Comparison of ENCODE assay signal across 11 cellular contexts in the genomic region with DNA sequence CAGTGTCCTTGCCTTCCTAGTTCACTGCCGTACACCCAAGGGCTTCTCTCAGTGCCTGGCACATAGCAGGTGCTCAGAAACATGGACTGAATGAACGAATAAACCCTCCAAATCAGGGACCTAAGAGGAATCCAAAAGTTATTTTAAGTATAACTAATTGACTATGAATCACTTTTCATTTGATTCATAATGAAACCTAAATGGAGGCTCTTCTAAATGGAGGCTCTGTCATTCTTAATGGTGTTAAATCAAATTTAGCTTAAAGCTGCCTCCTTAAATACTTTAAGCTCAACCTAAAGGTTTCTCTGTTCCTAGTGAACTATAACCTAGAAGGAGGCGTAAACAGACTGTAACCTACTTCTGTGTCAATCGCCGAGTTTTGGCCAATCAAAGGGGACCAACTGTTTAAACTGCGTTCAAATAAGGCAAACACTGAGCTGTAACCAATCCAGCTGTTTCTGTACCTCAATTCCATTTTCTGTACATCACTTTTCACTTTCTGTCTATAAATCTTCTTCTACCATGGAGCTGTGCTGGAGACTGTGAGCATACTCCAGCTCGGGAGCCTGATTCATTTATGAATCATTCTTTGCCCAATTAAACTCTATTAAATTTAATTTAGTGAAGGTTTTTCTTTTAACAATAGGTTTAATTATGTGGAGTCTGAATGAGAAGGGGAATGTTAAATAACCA. TPM values are rescaled to one million over a fixed set of nuclear protein-coding genes. Genes with fewer than 3 reads are reported as not detected.
DNase-seq lines count a peak whose midpoint lies in the region; ATAC-seq and TF ChIP-seq lines count a peak whose summit lies in the region.
"Had no signal": no experiment of that assay in that cellular context is flagged by ENCODE, and none has a peak within 500 bp of the region (broad histone marks: within the 10 kb centered on the region; RNA-seq: fewer than 3 reads in every experiment).

No MANE protein-coding gene starts in this region.

- H3K4me1 ChIP-seq in transverse colon: peaks cover 4 to 22% (median 15%) of the 10 kb centered on the region in 4 donors

- H3K36me3 ChIP-seq in transverse colon: no peaks in the 10 kb centered on the region

- no peak for DNase-seq in activated CD8-positive, alpha-beta memory T cell treated with anti-CD3 and anti-CD28 coated beads, Interleukin-2, amount 10 ng/mL, durations not matched to agents 7 days and 5 days
- no peak for DNase-seq in activated CD8-positive, alpha-beta memory T cell treated with anti-CD3 and anti-CD28 coated beads, Interleukin-2, amount 50 U/mL, for 48 hours
- peak; percentile 46 for DNase-seq in RWPE1 (ENCODE audit: low spot score)
- DNase-seq in fibroblast of mammary gland (ENCODE audit: low read depth): peak; percentile 76
- DNase-seq in transverse colon: no peak
- DNase-seq in WTC11 (ENCODE audit: low spot score): no peak
- no peak for DNase-seq in NCI-H1417 treated with DMSO at 0.1 percent for 48 hours (lab: John Stamatoyannopoulos, UW)
- DNase-seq: activated naive CD8-positive, alpha-beta T cell treated with anti-CD3 and anti-CD28 coated beads, Interleukin-2, amount 10 ng/mL, durations not matched to agents 7 days and 5 days; NCI-H2029 treated with DMSO at 0.1 percent for 48 hours; nucleus accumbens had no signal

- 41 to 44% methylated on average over 5 to 7 of the region's 7 CpGs for WGBS in transverse colon (ENCODE audit: low coverage in 1 of 2), 2 donors

- peak; percentile 54 for ATAC-seq in activated CD8-positive, alpha-beta memory T cell treated with anti-CD3 and anti-CD28 coated beads, Interleukin-2, amount 10 ng/mL, durations not matched to agents 7 days and 5 days
- ATAC-seq in HG03175 (IDR thresholded peaks at IDR 0.05; ENCODE audit: unreplicated experiment) (no peak), WTC11 (no peak)

- POLR2A ChIA-PET in RWPE1 (lab: Yijun Ruan, JAX; ENCODE audit: low non-redundant PET) (no interaction called here), WTC11 (lab: Charles Lee) (no interaction called here)

- H3K4me3 ChIP-seq in fibroblast of mammary gland (ENCODE audit: control insufficient read depth, low read depth, low read length) (no peak overlapping the region), transverse colon (no peak overlapping the region)

- H3K27ac ChIP-seq in RWPE1 (no peak overlapping the region; the same call in 1 of the 2 replicates), transverse colon (peak overlapping the region in 3 of 4 donors; percentile 17 to 60 (median 59))

- no peaks in the 10 kb centered on the region for H3K9me3 Mint-ChIP-seq in activated CD8-positive, alpha-beta memory T cell treated with anti-CD3 and anti-CD28 coated beads, Interleukin-2, amount 10 ng/mL, durations not matched to agents 7 days and 5 days (ENCODE audit: low read depth)
- H3K9me3 Mint-ChIP-seq in WTC11: no peaks in the 10 kb centered on the region
- H3K9me3 Mint-ChIP-seq: activated naive CD8-positive, alpha-beta T cell treated with anti-CD3 and anti-CD28 coated beads, Interleukin-2, amount 10 ng/mL, durations not matched to agents 7 days and 5 days had no signal

- H3K36me3 Mint-ChIP-seq in activated CD8-positive, alpha-beta memory T cell treated with anti-CD3 and anti-CD28 coated beads, Interleukin-2, amount 10 ng/mL, durations not matched to agents 7 days and 5 days: no peaks in the 10 kb centered on the region
- H3K36me3 Mint-ChIP-seq in WTC11: no peaks in the 10 kb centered on the region; the same call in 1 of the 2 replicates

- peak overlapping the region; percentile 62 for H3K27ac Mint-ChIP-seq in activated CD8-positive, alpha-beta memory T cell treated with anti-CD3 and anti-CD28 coated beads, Interleukin-2, amount 10 ng/mL, durations not matched to agents 7 days and 5 days
- no peak overlapping the region for H3K27ac Mint-ChIP-seq in WTC11
- H3K27ac Mint-ChIP-seq: activated naive CD8-positive, alpha-beta T cell treated with anti-CD3 and anti-CD28 coated beads, Interleukin-2, amount 10 ng/mL, durations not matched to agents 7 days and 5 days had no signal

- TF ChIP-seq EP300 in transverse colon (IDR thresholded peaks at IDR 0.05; ENCODE audit: low read depth): no peak

- TF ChIP-seq CTCF in RWPE1 (conservative IDR thresholded peaks at IDR 0.05; ENCODE audit: low read depth) (no peak), fibroblast of mammary gland (conservative IDR thresholded peaks at IDR 0.05; ENCODE audit: control insufficient read depth, insufficient read depth, low read depth, low read length) (no peak), transverse colon (IDR thresholded peaks at IDR 0.05) (no peak), WTC11 (IDR thresholded peaks at IDR 0.05) (no peak)

- H3K9me3 ChIP-seq in transverse colon: no peaks in the 10 kb centered on the region

- in situ Hi-C loops in transverse colon (cut with MboI; ENCODE audit: low pct_ligation_motif_present in 1 of 4, low pct_unique_long_range_greater_than_20kb in 1 of 4, low sequenced_read_pairs in 3 of 4): no loop called here

- H3K4me3 Mint-ChIP-seq in activated CD8-positive, alpha-beta memory T cell treated with anti-CD3 and anti-CD28 coated beads, Interleukin-2, amount 10 ng/mL, durations not matched to agents 7 days and 5 days: no peak overlapping the region
- no peak overlapping the region for H3K4me3 Mint-ChIP-seq in WTC11
- H3K4me3 Mint-ChIP-seq: activated naive CD8-positive, alpha-beta T cell treated with anti-CD3 and anti-CD28 coated beads, Interleukin-2, amount 10 ng/mL, durations not matched to agents 7 days and 5 days had no signal

- H3K27me3 ChIP-seq in transverse colon: no peaks in the 10 kb centered on the region

- intact Hi-C loops in transverse colon (cut with DNase I; ENCODE audit: low total_unique reads): no loop called here

- no peak for TF ChIP-seq POLR2A in transverse colon (IDR thresholded peaks at IDR 0.05)

- peaks cover 14% of the 10 kb centered on the region for H3K4me1 Mint-ChIP-seq in activated CD8-positive, alpha-beta memory T cell treated with anti-CD3 and anti-CD28 coated beads, Interleukin-2, amount 10 ng/mL, durations not matched to agents 7 days and 5 days
- peaks cover 5% of the 10 kb centered on the region for H3K4me1 Mint-ChIP-seq in WTC11
- H3K4me1 Mint-ChIP-seq: activated naive CD8-positive, alpha-beta T cell treated with anti-CD3 and anti-CD28 coated beads, Interleukin-2, amount 10 ng/mL, durations not matched to agents 7 days and 5 days had no signal

- CTCF ChIA-PET in activated CD8-positive, alpha-beta memory T cell treated with anti-CD3 and anti-CD28 coated beads, Interleukin-2, amount 10 ng/mL, durations not matched to agents 7 days and 5 days (lab: Charles Lee): interaction anchor here (1.2 kb wide), 1 partner anchor 22 kb away, joined by 3 read pairs; no protein-coding TSS in a partner anchor
- CTCF ChIA-PET in RWPE1 (lab: Yijun Ruan, JAX) (no interaction called here), WTC11 (lab: Charles Lee) (interaction anchor here (1.0 kb wide), 1 partner anchor 10 kb away, joined by 5 read pairs; no protein-coding TSS in a partner anchor)

- no peaks in the 10 kb centered on the region for H3K27me3 Mint-ChIP-seq in activated CD8-positive, alpha-beta memory T cell treated with anti-CD3 and anti-CD28 coated beads, Interleukin-2, amount 10 ng/mL, durations not matched to agents 7 days and 5 days
- no peaks in the 10 kb centered on the region for H3K27me3 Mint-ChIP-seq in WTC11 (ENCODE audit: low read depth)
- H3K27me3 Mint-ChIP-seq: activated naive CD8-positive, alpha-beta T cell treated with anti-CD3 and anti-CD28 coated beads, Interleukin-2, amount 10 ng/mL, durations not matched to agents 7 days and 5 days had no signal

TF ChIP-seq in WTC11, 78 proteins besides CTCF, POLR2A, EP300 and RAD21 (continues in another document):
- no peak for TF ChIP-seq ZNF232 (CRISPR knock-in tag; IDR thresholded peaks at IDR 0.05)
- TF ChIP-seq, protein P1, sequence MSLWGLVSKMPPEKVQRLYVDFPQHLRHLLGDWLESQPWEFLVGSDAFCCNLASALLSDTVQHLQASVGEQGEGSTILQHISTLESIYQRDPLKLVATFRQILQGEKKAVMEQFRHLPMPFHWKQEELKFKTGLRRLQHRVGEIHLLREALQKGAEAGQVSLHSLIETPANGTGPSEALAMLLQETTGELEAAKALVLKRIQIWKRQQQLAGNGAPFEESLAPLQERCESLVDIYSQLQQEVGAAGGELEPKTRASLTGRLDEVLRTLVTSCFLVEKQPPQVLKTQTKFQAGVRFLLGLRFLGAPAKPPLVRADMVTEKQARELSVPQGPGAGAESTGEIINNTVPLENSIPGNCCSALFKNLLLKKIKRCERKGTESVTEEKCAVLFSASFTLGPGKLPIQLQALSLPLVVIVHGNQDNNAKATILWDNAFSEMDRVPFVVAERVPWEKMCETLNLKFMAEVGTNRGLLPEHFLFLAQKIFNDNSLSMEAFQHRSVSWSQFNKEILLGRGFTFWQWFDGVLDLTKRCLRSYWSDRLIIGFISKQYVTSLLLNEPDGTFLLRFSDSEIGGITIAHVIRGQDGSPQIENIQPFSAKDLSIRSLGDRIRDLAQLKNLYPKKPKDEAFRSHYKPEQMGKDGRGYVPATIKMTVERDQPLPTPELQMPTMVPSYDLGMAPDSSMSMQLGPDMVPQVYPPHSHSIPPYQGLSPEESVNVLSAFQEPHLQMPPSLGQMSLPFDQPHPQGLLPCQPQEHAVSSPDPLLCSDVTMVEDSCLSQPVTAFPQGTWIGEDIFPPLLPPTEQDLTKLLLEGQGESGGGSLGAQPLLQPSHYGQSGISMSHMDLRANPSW (CRISPR knock-in tag; conservative IDR thresholded peaks at IDR 0.05; ENCODE audit: low read depth): no peak
- no peak for TF ChIP-seq RORB (CRISPR knock-in tag; IDR thresholded peaks at IDR 0.05)
- TF ChIP-seq GTF2I (CRISPR knock-in tag; conservative IDR thresholded peaks at IDR 0.05): no peak
- no peak for TF ChIP-seq FOXK1 (CRISPR knock-in tag; IDR thresholded peaks at IDR 0.05)
- TF ChIP-seq JAZF1 (CRISPR knock-in tag; IDR thresholded peaks at IDR 0.05): no peak
- TF ChIP-seq EMX1 (CRISPR knock-in tag; IDR thresholded peaks at IDR 0.05): no peak
- TF ChIP-seq ZMAT4 (CRISPR knock-in tag; IDR thresholded peaks at IDR 0.05): no peak
- TF ChIP-seq FOXJ3 (CRISPR knock-in tag; IDR thresholded peaks at IDR 0.05; ENCODE audit: borderline replicate concordance): no peak

RNA-seq across cellular contexts. Expression of gene PYROXD2, which starts 11.0 kb away (rescaled TPM):
- 1 to 10 TPM; 5.1 to 7.5 TPM for total RNA-seq in activated CD8-positive, alpha-beta memory T cell treated with anti-CD3 and anti-CD28 coated beads, Interleukin-2, amount 10 ng/mL, durations not matched to agents 7 days and 5 days
- total RNA-seq in transverse colon (10 to 100 TPM in 1 of 4 donors, 1 to 10 TPM in 3; 3.0 to 14.9 (median 8.4) TPM), WTC11 (2021) (7.0 to 8.6 TPM (median 8.1 TPM) in 3 replicates)

RNA-seq across cellular contexts. Expression of gene HPS1, which starts 42.8 kb away (rescaled TPM):
- total RNA-seq in activated CD8-positive, alpha-beta memory T cell treated with anti-CD3 and anti-CD28 coated beads, Interleukin-2, amount 10 ng/mL, durations not matched to agents 7 days and 5 days: 10 to 100 TPM; 72.0 to 99.5 TPM
- total RNA-seq in transverse colon (100 to 1,000 TPM in 2 of 4 donors, 10 to 100 TPM in 2; 62.9 to 160 (median 95.1) TPM), WTC11 (2021) (43.4 to 49.3 TPM (median 47.4 TPM) in 3 replicates)

Comparison
In these comparisons a context has a peak if more than half of its experiments do, and no peak if none do; other contexts are left out.
1. DNase-seq: peak in RWPE1 (single experiment) and fibroblast of mammary gland (single experiment); none in activated CD8-positive, alpha-beta memory T cell treated with anti-CD3 and anti-CD28 coated beads, Interleukin-2, amount 10 ng/mL, durations not matched to agents 7 days and 5 days (single experiment), activated CD8-positive, alpha-beta memory T cell treated with anti-CD3 and anti-CD28 coated beads, Interleukin-2, amount 50 U/mL, for 48 hours (single experiment), transverse colon (single experiment), WTC11 (single experiment) and NCI-H1417 treated with DMSO at 0.1 percent for 48 hours (single experiment).